Comparison of ENCODE assay signal across 33 cellular contexts in genomic region chr3:150075417-150075865, GRCh38.
"Had no signal": no experiment of that assay in that cellular context is flagged by ENCODE, and none has a peak within 500 bp of the region (broad histone marks: within the 10 kb centered on the region; RNA-seq: fewer than 3 reads in every experiment).

No MANE protein-coding gene starts in this region.

- H3K4me3 Mint-ChIP-seq: activated CD4-positive, alpha-beta memory T cell treated with anti-CD3 and anti-CD28 coated beads for 36 hours; activated CD4-positive, alpha-beta T cell treated with anti-CD3 and anti-CD28 coated beads for 36 hours; activated CD4-positive, alpha-beta T cell treated with anti-CD3 and anti-CD28 coated beads, Interleukin-2, amount 10 ng/mL, durations not matched to agents 24 days and 14 days; activated CD8-positive, alpha-beta memory T cell treated with anti-CD3 and anti-CD28 coated beads, Interleukin-2, amount 10 ng/mL, durations not matched to agents 7 days and 5 days; activated CD8-positive, alpha-beta T cell treated with anti-CD3 and anti-CD28 coated beads, Interleukin-2, amount 10 ng/mL, durations not matched to agents 7 days and 5 days; activated naive CD4-positive, alpha-beta T cell treated with anti-CD3 and anti-CD28 coated beads for 36 hours; activated naive CD4-positive, alpha-beta T cell treated with anti-CD3 and anti-CD28 coated beads, Interleukin-2, amount 50 U/mL, for 24 hours; activated naive CD8-positive, alpha-beta T cell treated with anti-CD3 and anti-CD28 coated beads for 36 hours; activated naive CD8-positive, alpha-beta T cell treated with anti-CD3 and anti-CD28 coated beads, Interleukin-2, amount 50 U/mL, for 24 hours; activated T-helper 1 cell treated with anti-CD3 and anti-CD28 coated beads, Interleukin-12 subunit alpha, Interleukin-12 subunit beta, Interleukin-2, Interleukin-4 antibody, amounts not matched to agents 30 ng/mL and 10 ng/mL and 1 ng/mL, durations not matched to agents 14 hours and 24 hours and 36 hours; effector memory CD8-positive, alpha-beta T cell; T-helper 17 cell had no signal

- H3K9me3 Mint-ChIP-seq: activated naive CD4-positive, alpha-beta T cell treated with anti-CD3 and anti-CD28 coated beads for 36 hours; activated naive CD4-positive, alpha-beta T cell treated with anti-CD3 and anti-CD28 coated beads, Interleukin-2, amount 50 U/mL, for 24 hours; effector memory CD8-positive, alpha-beta T cell had no signal

- H3K27ac ChIP-seq: adrenal gland, body of pancreas, esophagus squamous epithelium, gastroesophageal sphincter had no signal

- H3K36me3 ChIP-seq: adrenal gland, esophagus squamous epithelium, gastroesophageal sphincter had no signal

- DNase-seq: activated CD4-positive, alpha-beta memory T cell treated with anti-CD3 and anti-CD28 coated beads for 36 hours; activated CD4-positive, alpha-beta T cell treated with anti-CD3 and anti-CD28 coated beads for 36 hours; activated CD4-positive, alpha-beta T cell treated with anti-CD3 and anti-CD28 coated beads, Interleukin-2, amount 10 ng/mL, durations not matched to agents 24 days and 14 days; activated CD4-positive, CD25-positive, alpha-beta regulatory T cell; activated CD4-positive, CD25-positive, alpha-beta regulatory T cell treated with anti-CD3 and anti-CD28 coated beads, Interleukin-2, amount 50 U/mL, for 72 hours; activated CD8-positive, alpha-beta memory T cell treated with anti-CD3 and anti-CD28 coated beads, Interleukin-2, amount 10 ng/mL, durations not matched to agents 7 days and 5 days; activated CD8-positive, alpha-beta memory T cell treated with anti-CD3 and anti-CD28 coated beads, Interleukin-2, amount 50 U/mL, for 4 hours; activated CD8-positive, alpha-beta T cell treated with anti-CD3 and anti-CD28 coated beads, Interleukin-2, amount 10 ng/mL, durations not matched to agents 7 days and 5 days; activated effector memory CD4-positive, alpha-beta T cell treated with anti-CD3 and anti-CD28 coated beads, Interleukin-2, amount 50 U/mL, for 16 hours; activated naive CD4-positive, alpha-beta T cell treated with anti-CD3 and anti-CD28 coated beads for 36 hours; activated naive CD8-positive, alpha-beta T cell treated with anti-CD3 and anti-CD28 coated beads for 36 hours; activated naive CD8-positive, alpha-beta T cell treated with anti-CD3 and anti-CD28 coated beads, Interleukin-2, amount 50 U/mL, for 24 hours; activated T-cell treated with anti-CD3 and anti-CD28 coated beads, Interleukin-2, amount 50 U/mL, for 1 hour; activated T-cell treated with anti-CD3 and anti-CD28 coated beads, Interleukin-2, amount 50 U/mL, for 48 hours; adrenal gland; amygdala; aorta; body of pancreas; caudate nucleus; cortex of kidney; dermis blood vessel endothelial cell; effector CD4-positive, alpha-beta T cell; effector memory CD8-positive, alpha-beta T cell; erythroblast; esophagus squamous epithelium; foreskin melanocyte; T-helper 1 cell; T-helper 17 cell had no signal

- H3K9me3 ChIP-seq: adrenal gland had no signal

- H3K27ac Mint-ChIP-seq: activated CD4-positive, alpha-beta memory T cell treated with anti-CD3 and anti-CD28 coated beads for 36 hours; activated CD4-positive, alpha-beta T cell treated with anti-CD3 and anti-CD28 coated beads for 36 hours; activated CD4-positive, alpha-beta T cell treated with anti-CD3 and anti-CD28 coated beads, Interleukin-2, amount 10 ng/mL, durations not matched to agents 24 days and 14 days; activated CD8-positive, alpha-beta memory T cell treated with anti-CD3 and anti-CD28 coated beads, Interleukin-2, amount 10 ng/mL, durations not matched to agents 7 days and 5 days; activated CD8-positive, alpha-beta T cell treated with anti-CD3 and anti-CD28 coated beads, Interleukin-2, amount 10 ng/mL, durations not matched to agents 7 days and 5 days; activated naive CD4-positive, alpha-beta T cell treated with anti-CD3 and anti-CD28 coated beads for 36 hours; activated naive CD4-positive, alpha-beta T cell treated with anti-CD3 and anti-CD28 coated beads, Interleukin-2, amount 50 U/mL, for 24 hours; activated naive CD8-positive, alpha-beta T cell treated with anti-CD3 and anti-CD28 coated beads for 36 hours; activated naive CD8-positive, alpha-beta T cell treated with anti-CD3 and anti-CD28 coated beads, Interleukin-2, amount 50 U/mL, for 24 hours; activated T-helper 1 cell treated with anti-CD3 and anti-CD28 coated beads, Interleukin-12 subunit alpha, Interleukin-12 subunit beta, Interleukin-2, Interleukin-4 antibody, amounts not matched to agents 30 ng/mL and 10 ng/mL and 1 ng/mL, durations not matched to agents 14 hours and 24 hours and 36 hours; activated T-helper 2 cell treated with anti-CD3 and anti-CD28 coated beads, Interferon-gamma antibody, Interleukin-2, Interleukin-4, amounts not matched to agents 10 μg/mL and 5 μg/mL and 100 μg/mL, durations not matched to agents 14 hours and 24 hours and 36 hours; effector memory CD8-positive, alpha-beta T cell; T-helper 17 cell had no signal

- H3K36me3 Mint-ChIP-seq: activated CD4-positive, alpha-beta memory T cell treated with anti-CD3 and anti-CD28 coated beads for 36 hours; activated CD8-positive, alpha-beta memory T cell treated with anti-CD3 and anti-CD28 coated beads, Interleukin-2, amount 10 ng/mL, durations not matched to agents 7 days and 5 days; activated naive CD4-positive, alpha-beta T cell treated with anti-CD3 and anti-CD28 coated beads, Interleukin-2, amount 50 U/mL, for 24 hours; activated naive CD8-positive, alpha-beta T cell treated with anti-CD3 and anti-CD28 coated beads for 36 hours had no signal

- H3K27me3 ChIP-seq: adrenal gland, body of pancreas, esophagus squamous epithelium, gastroesophageal sphincter had no signal

- FAIRE-seq: colon had no signal

- H3K4me1 Mint-ChIP-seq: activated CD4-positive, alpha-beta T cell treated with anti-CD3 and anti-CD28 coated beads, Interleukin-2, amount 10 ng/mL, durations not matched to agents 24 days and 14 days; activated CD8-positive, alpha-beta memory T cell treated with anti-CD3 and anti-CD28 coated beads, Interleukin-2, amount 10 ng/mL, durations not matched to agents 7 days and 5 days; activated naive CD4-positive, alpha-beta T cell treated with anti-CD3 and anti-CD28 coated beads, Interleukin-2, amount 50 U/mL, for 24 hours had no signal

- H3K4me1 ChIP-seq: adrenal gland, body of pancreas, esophagus squamous epithelium had no signal

- H3K4me3 ChIP-seq: adrenal gland, body of pancreas, esophagus squamous epithelium, gastroesophageal sphincter had no signal
